In genomic region chr1:920008-920407, GRCh38 we compare ENCODE assay signal across 1 cellular context.
TF ChIP-seq lines count a peak whose summit lies in the region.

No MANE protein-coding gene starts in this region.

TF ChIP-seq in K562, 482 proteins besides CTCF, POLR2A, EP300 and RAD21:
- TF ChIP-seq ZNF174 (CRISPR knock-in tag; IDR thresholded peaks at IDR 0.05): no peak
- TF ChIP-seq NFIC (IDR thresholded peaks at IDR 0.05): peak; percentile 53
- TF ChIP-seq SP1 (CRISPR knock-in tag; IDR thresholded peaks at IDR 0.05): no peak
